ENCODE assay signal across 1 cellular context in genomic region chr13:109874921-109875454, GRCh38.
TF ChIP-seq lines count a peak whose summit lies in the region.

No MANE protein-coding gene starts in this region.

TF ChIP-seq in GM23338, 12 proteins besides CTCF, POLR2A, EP300 and RAD21 (continued from another document):
- TF ChIP-seq REST (IDR thresholded peaks at IDR 0.05; ENCODE audit: unreplicated experiment) = no peak
- TF ChIP-seq EZH2phosphoT487 (IDR thresholded peaks at IDR 0.05; ENCODE audit: unreplicated experiment) = no peak
- TF ChIP-seq ZNF331 (CRISPR knock-in tag; IDR thresholded peaks at IDR 0.05; ENCODE audit: low read depth) = no peak
- TF ChIP-seq ETS1 (IDR thresholded peaks at IDR 0.05) = no peak
